16 cellular contexts compared by ENCODE assay signal in the genomic region with DNA sequence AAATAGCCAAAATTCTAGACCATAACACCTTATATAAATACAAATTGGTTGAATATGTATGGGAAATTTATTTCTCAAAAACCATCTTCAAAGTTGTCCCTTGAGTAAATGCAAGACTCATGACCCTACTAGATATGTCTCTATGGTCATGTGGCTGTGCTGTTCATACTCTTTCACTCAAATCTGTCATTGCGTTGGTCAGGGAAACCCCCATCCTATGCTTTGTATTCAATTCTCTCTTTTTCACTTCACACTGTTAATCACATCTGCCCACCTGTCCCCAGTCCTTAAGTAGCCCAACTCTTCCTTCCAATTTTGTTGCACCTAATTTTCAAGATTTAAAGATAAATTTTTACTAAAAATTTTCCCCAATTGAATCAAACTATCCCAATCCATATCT. TPM values are rescaled to one million over a fixed set of nuclear protein-coding genes. Genes with fewer than 3 reads are reported as not detected.
A peak's percentile ranks its signal among the peaks of the same experiment; 100 is the strongest.
DNase-seq lines count a peak whose midpoint lies in the region; ATAC-seq and TF ChIP-seq lines count a peak whose summit lies in the region.
"Had no signal": no experiment of that assay in that cellular context is flagged by ENCODE, and none has a peak within 500 bp of the region (broad histone marks: within the 10 kb centered on the region; RNA-seq: fewer than 3 reads in every experiment).

No MANE protein-coding gene starts in this region.

- no peak overlapping the region for H3K4me2 ChIP-seq in Karpas-422 (ENCODE audit: low read depth, low read length, poor library complexity, severe bottlenecking)

- no peak overlapping the region for H3K27ac ChIP-seq in Karpas-422 (ENCODE audit: low read length)
- H3K27ac ChIP-seq: SJSA1 had no signal

- H3K9me3 ChIP-seq in Karpas-422 (ENCODE audit: low read length): no peaks in the 10 kb centered on the region
- H3K9me3 ChIP-seq: SJSA1 had no signal

- no peaks in the 10 kb centered on the region for H3K27me3 ChIP-seq in Karpas-422 (ENCODE audit: low read length)
- H3K27me3 ChIP-seq: SJSA1 had no signal

- no peak overlapping the region for H3K4me3 Mint-ChIP-seq in mesothelial cell of epicardium
- H3K4me3 Mint-ChIP-seq: CD4-positive, CD25-positive, alpha-beta regulatory T cell had no signal

- H3K79me2 ChIP-seq in Karpas-422 (ENCODE audit: low read length): no peaks in the 10 kb centered on the region

- DNase-seq in mesothelial cell of epicardium (ENCODE audit: low spot score in 2 of 2, unreplicated experiment in 2 of 2) (no peak), Karpas-422 (no peak), DMS 273 treated with DMSO at 0.1 percent for 48 hours (lab: John Stamatoyannopoulos, UW) (no peak), putamen (ENCODE audit: low spot score) (no peak)
- DNase-seq: activated naive CD4-positive, alpha-beta T cell treated with anti-CD3 and anti-CD28 coated beads, Interleukin-2, amount 50 U/mL, for 16 hours; CD4-positive, CD25-positive, alpha-beta regulatory T cell; left cardiac atrium; NCI-H1092; NCI-H524; nucleus accumbens; substantia nigra had no signal

- no peaks in the 10 kb centered on the region for H3K9me3 Mint-ChIP-seq in mesothelial cell of epicardium
- H3K9me3 Mint-ChIP-seq: CD4-positive, CD25-positive, alpha-beta regulatory T cell had no signal

- no peak overlapping the region for H3K9ac ChIP-seq in Karpas-422 (ENCODE audit: low read length)

- H3K4me1 ChIP-seq in Karpas-422 (ENCODE audit: low read length): no peaks in the 10 kb centered on the region
- H3K4me1 ChIP-seq: SJSA1 had no signal

- no peaks in the 10 kb centered on the region for H4K20me1 ChIP-seq in Karpas-422 (ENCODE audit: insufficient read depth, low read depth, low read length)

- H3K27ac Mint-ChIP-seq in mesothelial cell of epicardium: no peak overlapping the region
- H3K27ac Mint-ChIP-seq: CD4-positive, CD25-positive, alpha-beta regulatory T cell had no signal

- H2AFZ ChIP-seq in Karpas-422 (ENCODE audit: low read length): no peak overlapping the region

- TF ChIP-seq CTCF in mesothelial cell of epicardium (IDR thresholded peaks at IDR 0.05; ENCODE audit: unreplicated experiment): no peak

- H3K9me2 ChIP-seq in Karpas-422 (replicated peaks; ENCODE audit: insufficient read depth, low read length): no peaks in the 10 kb centered on the region

- ATAC-seq in GM18520 (IDR thresholded peaks at IDR 0.05; ENCODE audit: unreplicated experiment): peak; percentile 98
- peak; percentile 48 for ATAC-seq in GM19468 (IDR thresholded peaks at IDR 0.05; ENCODE audit: extremely low read depth, unreplicated experiment)
- ATAC-seq in HG02885 (IDR thresholded peaks at IDR 0.05; ENCODE audit: poor library complexity, unreplicated experiment): peak; percentile 99
- ATAC-seq in HG03558 (IDR thresholded peaks at IDR 0.05; ENCODE audit: extremely low read depth, unreplicated experiment): peak; percentile 96
- ATAC-seq: left cardiac atrium had no signal

- H3K27me3 Mint-ChIP-seq in mesothelial cell of epicardium (ENCODE audit: low read depth): peaks cover 7% of the 10 kb centered on the region

- H3K36me3 Mint-ChIP-seq in mesothelial cell of epicardium: no peaks in the 10 kb centered on the region
- H3K36me3 Mint-ChIP-seq: CD4-positive, CD25-positive, alpha-beta regulatory T cell had no signal

- H3K36me3 ChIP-seq in Karpas-422 (ENCODE audit: insufficient read depth, low read length): no peaks in the 10 kb centered on the region
- H3K36me3 ChIP-seq: SJSA1 had no signal

- no peak overlapping the region for H3K4me3 ChIP-seq in Karpas-422 (ENCODE audit: low read length)
- H3K4me3 ChIP-seq: SJSA1 had no signal

- H3K4me1 Mint-ChIP-seq in mesothelial cell of epicardium: peaks cover 11% of the 10 kb centered on the region
- H3K4me1 Mint-ChIP-seq: CD4-positive, CD25-positive, alpha-beta regulatory T cell had no signal

RNA-seq across cellular contexts. Expression of gene RPS12, which starts 51.0 kb away (rescaled TPM):
- total RNA-seq in mesothelial cell of epicardium: 1,038 to 1,060 TPM (median 1,056 TPM) in 3 replicates
- total RNA-seq in Karpas-422 (2014; rRNA removed; shearing (Covaris generic); ENCODE audit: low replicate concordance): 1,944 and 3,479 TPM in 2 replicates

Comparison
In these comparisons a context has a peak if more than half of its experiments do, and no peak if none do; other contexts are left out.
1. ATAC-seq: peak in every context shown above with its lines; median percentile 99 in HG02885; 98 in GM18520; 96 in HG03558; 48 in GM19468.